In genomic region chr7:45118292-45118691, GRCh38 we compare ENCODE assay signal across 21 cellular contexts. TPM values are rescaled to one million over a fixed set of nuclear protein-coding genes. Genes with fewer than 3 reads are reported as not detected.
DNase-seq lines count a peak whose midpoint lies in the region; ATAC-seq, FAIRE-seq and TF ChIP-seq lines count a peak whose summit lies in the region.
"Had no signal": no experiment of that assay in that cellular context is flagged by ENCODE, and none has a peak within 500 bp of the region (broad histone marks: within the 10 kb centered on the region; RNA-seq: fewer than 3 reads in every experiment).

No MANE protein-coding gene starts in this region.

- TF ChIP-seq CTCF in HepG2 (CRISPR knock-in tag; IDR thresholded peaks at IDR 0.05): no peak
- TF ChIP-seq CTCF in right lobe of liver (IDR thresholded peaks at IDR 0.05): no peak
- no peak for TF ChIP-seq CTCF in sigmoid colon (IDR thresholded peaks at IDR 0.05)

- H3K27me3 ChIP-seq in HepG2 (ENCODE audit: control insufficient read depth in 1 of 2, insufficient read depth in 2 of 2, low read length in 2 of 2): peaks cover 0 to 11% of the 10 kb centered on the region in 2 experiments; a peak in 2 of 5 replicates
- H3K27me3 ChIP-seq in right lobe of liver: no peaks in the 10 kb centered on the region
- peaks cover 0 to 4% (median 0%) of the 10 kb centered on the region in 3 donors for H3K27me3 ChIP-seq in sigmoid colon
- H3K27me3 ChIP-seq: BE2C had no signal

- H3K9me3 ChIP-seq in HepG2 (ENCODE audit: low read length) (no peaks in the 10 kb centered on the region), right lobe of liver (no peaks in the 10 kb centered on the region), sigmoid colon (no peaks in the 10 kb centered on the region)
- H3K9me3 ChIP-seq: BE2C had no signal

- no peaks in the 10 kb centered on the region for H3K79me2 ChIP-seq in HepG2 (ENCODE audit: insufficient read depth, low read length)

- no peaks in the 10 kb centered on the region for H3K36me3 ChIP-seq in HepG2 (replicated peaks in 1 of 2; ENCODE audit: control insufficient read depth in 1 of 2, insufficient read depth in 2 of 2, low read length in 2 of 2)
- H3K36me3 ChIP-seq in right lobe of liver: no peaks in the 10 kb centered on the region
- H3K36me3 ChIP-seq in sigmoid colon: no peaks in the 10 kb centered on the region
- H3K36me3 ChIP-seq: BE2C had no signal

- TF ChIP-seq EP300 in HepG2 (IDR thresholded peaks at IDR 0.05; ENCODE audit: low read depth in 2 of 2, low read length in 2 of 2) (no peak), HepG2 (CRISPR knock-in tag; IDR thresholded peaks at IDR 0.05; ENCODE audit: borderline replicate concordance) (no peak), sigmoid colon (IDR thresholded peaks at IDR 0.05) (no peak)

- 71% methylated on average over 4 of the region's 4 CpGs for WGBS in HepG2 (ENCODE audit: low lambda C conversion rate)
- WGBS in right lobe of liver (ENCODE audit: insufficient coverage, low coverage, low lambda C conversion rate, missing lambda C conversion rate): 73% methylated on average over 4 of the region's 4 CpGs
- 83 to 84% methylated on average over 4 of the region's 4 CpGs for WGBS in sigmoid colon, 2 donors

- TF ChIP-seq POLR2A in HepG2 (IDR thresholded peaks at IDR 0.05; ENCODE audit: insufficient read depth in 1 of 2, low read depth in 2 of 2, low read length in 2 of 2) (no peak), right lobe of liver (IDR thresholded peaks at IDR 0.05) (no peak), sigmoid colon (IDR thresholded peaks at IDR 0.05) (no peak)

- no peak overlapping the region for H3K4me3 ChIP-seq in HepG2 (replicated peaks in 1 of 3; ENCODE audit: insufficient read depth in 1 of 3, low read depth in 2 of 3, low read length in 3 of 3)
- H3K4me3 ChIP-seq in right lobe of liver: no peak overlapping the region
- no peak overlapping the region for H3K4me3 ChIP-seq in sigmoid colon
- H3K4me3 ChIP-seq: GM12878 had no signal

- in situ Hi-C loops in HepG2 (cut with HindIII; ENCODE audit: extremely low pct_ligation_motif_present, low pct_unique_long_range_greater_than_20kb): no loop called here

- CTCF ChIA-PET in HepG2 (lab: Yijun Ruan, JAX; ENCODE audit: low intra/inter-chr PET ratio, low total read pairs): no interaction called here

- no peak overlapping the region for H3K9ac ChIP-seq in HepG2 (ENCODE audit: insufficient read depth, low read depth, low read length)

- intact Hi-C loops in HepG2 (cut with micrococcal nuclease; ENCODE audit: unreplicated experiment): no loop called here
- intact Hi-C loops in right lobe of liver (cut with DNase I): no loop called here
- intact Hi-C loops in sigmoid colon (cut with DNase I): loop anchor here (10.0 kb wide), 1 partner anchor 513 kb away; the partner anchor contains the start of gene OGDH

- TF ChIP-seq RAD21 in HepG2 (CRISPR knock-in tag; IDR thresholded peaks at IDR 0.05): no peak

- BruUV-seq in HepG2 (replicated peaks; lab: Mats Ljungman, UMichigan): no TSS peak

- no peak overlapping the region for H3K4me2 ChIP-seq in HepG2 (ENCODE audit: low read depth, low read length)

- peaks cover 12% of the 10 kb centered on the region for H3K4me1 ChIP-seq in HepG2 (ENCODE audit: insufficient read depth, low read length)
- no peaks in the 10 kb centered on the region for H3K4me1 ChIP-seq in right lobe of liver
- H3K4me1 ChIP-seq in sigmoid colon: no peaks in the 10 kb centered on the region
- H3K4me1 ChIP-seq: BE2C had no signal

- POLR2A ChIA-PET in HepG2 (lab: Yijun Ruan, JAX): no interaction called here

- no peak for ATAC-seq in HepG2
- no peak for ATAC-seq in right lobe of liver
- ATAC-seq: HCT116 had no signal

- DNase-seq in HepG2 (ENCODE audit: low spot score) (no peak), right lobe of liver (no peak), SW480 (ENCODE audit: low spot score) (peak; percentile 48), sigmoid colon (peak; percentile 40), NCI-H1436 treated with DMSO at 0.1 percent for 48 hours (lab: John Stamatoyannopoulos, UW) (no peak), midbrain (lab: John Stamatoyannopoulos, UW) (no peak)
- DNase-seq: ACHN; BE2C; CD4-positive, alpha-beta memory T cell; DMS 273 treated with DMSO at 0.1 percent for 48 hours; DND-41; EL; GOT3; H7; HFFc6 had no signal

- H3K27ac ChIP-seq in HepG2 (ENCODE audit: extremely low read length, insufficient read depth, low read length): no peak overlapping the region
- no peak overlapping the region for H3K27ac ChIP-seq in right lobe of liver
- H3K27ac ChIP-seq in sigmoid colon: no peak overlapping the region

- no peak for FAIRE-seq in HepG2 (lab: Jason Lieb, UNC)
- FAIRE-seq: A204.1, GM12878 had no signal

- H2AFZ ChIP-seq in HepG2 (ENCODE audit: low read length): no peak overlapping the region

- H4K20me1 ChIP-seq in HepG2 (ENCODE audit: insufficient read depth, low read length): no peaks in the 10 kb centered on the region

RNA-seq across cellular contexts. Expression of gene TBRG4, which starts 6.8 kb away (rescaled TPM):
- total RNA-seq in HepG2 (2016; rRNA removed; fragmentation: Illumina TruSeq; extraction: Trizol) (87.8 and 90.3 TPM in 2 replicates), right lobe of liver (10 to 100 TPM; 33.0 to 57.1 (median 41.7) TPM), sigmoid colon (10 to 100 TPM; 40.3 to 57.1 (median 46.8) TPM)
- 33.6 and 34.9 TPM in 2 replicates for total RNA-seq in HepG2 (2016; cell fraction: cytosol; rRNA removed; fragmentation: Illumina TruSeq; extraction: Trizol; ENCODE audit: low read depth)
- total RNA-seq in HepG2 (2016; cell fraction: insoluble cytoplasmic fraction; rRNA removed; fragmentation: Illumina TruSeq; extraction: Trizol): 87.0 and 89.8 TPM in 2 replicates
- 33.7 and 38.0 TPM in 2 replicates for total RNA-seq in HepG2 (2016; cell fraction: membrane; rRNA removed; fragmentation: Illumina TruSeq; extraction: Trizol)
- total RNA-seq in HepG2 (2016; cell fraction: nucleus; rRNA removed; fragmentation: Illumina TruSeq; extraction: Trizol): 82.0 and 84.8 TPM in 2 replicates
- polyA plus RNA-seq in HepG2 (2011; rRNA removed) (107 and 122 TPM in 2 replicates), sigmoid colon (10 to 100 TPM; 31.8 to 80.1 (median 44.6) TPM)
- 79.2 and 104 TPM in 2 replicates for polyA plus RNA-seq in HepG2 (2011; cell fraction: cytosol; rRNA removed)
- polyA plus RNA-seq in HepG2 (2011; cell fraction: nucleus; rRNA removed): 370 and 388 TPM in 2 replicates
- polyA plus RNA-seq in HepG2 (2012): 54.3 and 62.8 TPM in 2 replicates
- polyA plus RNA-seq in HepG2 (2016; cell fraction: cytosol; fragmentation: Illumina TruSeq; extraction: Trizol; ENCODE audit: low read depth): 11.2 and 11.7 TPM in 2 replicates
- 71.7 and 72.0 TPM in 2 replicates for polyA plus RNA-seq in HepG2 (2016; cell fraction: insoluble cytoplasmic fraction; fragmentation: Illumina TruSeq; extraction: Trizol; ENCODE audit: low read depth)
- polyA plus RNA-seq in HepG2 (2016; cell fraction: membrane; fragmentation: Illumina TruSeq; extraction: Trizol; ENCODE audit: low read depth): 17.4 and 18.6 TPM in 2 replicates
- 105 and 123 TPM in 2 replicates for polyA plus RNA-seq in HepG2 (2016; cell fraction: nucleus; fragmentation: Illumina TruSeq; extraction: Trizol; ENCODE audit: insufficient read depth, low read depth)
- 224 and 418 TPM in 2 replicates for polyA minus RNA-seq in HepG2 (2011; rRNA and poly(A)+ RNA removed; ENCODE audit: low replicate concordance)
- polyA minus RNA-seq in HepG2 (2011; cell fraction: cytosol; rRNA and poly(A)+ RNA removed): 56.5 and 63.0 TPM in 2 replicates
- 193 and 254 TPM in 2 replicates for polyA minus RNA-seq in HepG2 (2011; cell fraction: nucleus; rRNA and poly(A)+ RNA removed)

RNA-seq across cellular contexts. Expression of gene NACAD, which starts 29.5 kb away (rescaled TPM):
- 0.08 TPM in 1 of 2 replicates, not detected in the other for total RNA-seq in HepG2 (2016; rRNA removed; fragmentation: Illumina TruSeq; extraction: Trizol)
- not detected in 2 replicates for total RNA-seq in HepG2 (2016; cell fraction: cytosol; rRNA removed; fragmentation: Illumina TruSeq; extraction: Trizol; ENCODE audit: low read depth)
- total RNA-seq in HepG2 (2016; cell fraction: insoluble cytoplasmic fraction; rRNA removed; fragmentation: Illumina TruSeq; extraction: Trizol): 0.02 and 0.07 TPM in 2 replicates
- not detected in 2 replicates for total RNA-seq in HepG2 (2016; cell fraction: membrane; rRNA removed; fragmentation: Illumina TruSeq; extraction: Trizol)
- total RNA-seq in HepG2 (2016; cell fraction: nucleus; rRNA removed; fragmentation: Illumina TruSeq; extraction: Trizol): not detected in 2 replicates
- 0.04 and 0.07 TPM in 2 replicates for polyA plus RNA-seq in HepG2 (2011; rRNA removed)
- 0.04 and 0.06 TPM in 2 replicates for polyA plus RNA-seq in HepG2 (2011; cell fraction: cytosol; rRNA removed)
- polyA plus RNA-seq in HepG2 (2011; cell fraction: nucleus; rRNA removed): 0.45 and 0.54 TPM in 2 replicates
- polyA plus RNA-seq in HepG2 (2012): 0.54 and 0.63 TPM in 2 replicates
- not detected in 2 replicates for polyA plus RNA-seq in HepG2 (2016; cell fraction: cytosol; fragmentation: Illumina TruSeq; extraction: Trizol; ENCODE audit: low read depth)
- 0.08 TPM in 1 of 2 replicates, not detected in the other for polyA plus RNA-seq in HepG2 (2016; cell fraction: insoluble cytoplasmic fraction; fragmentation: Illumina TruSeq; extraction: Trizol; ENCODE audit: low read depth)
- polyA plus RNA-seq in HepG2 (2016; cell fraction: membrane; fragmentation: Illumina TruSeq; extraction: Trizol; ENCODE audit: low read depth): not detected in 2 replicates
- polyA plus RNA-seq in HepG2 (2016; cell fraction: nucleus; fragmentation: Illumina TruSeq; extraction: Trizol; ENCODE audit: insufficient read depth, low read depth): 0.15 and 0.89 TPM in 2 replicates
- polyA minus RNA-seq in HepG2 (2011; rRNA and poly(A)+ RNA removed; ENCODE audit: low replicate concordance): 0.05 TPM in 1 of 2 replicates, not detected in the other
- polyA minus RNA-seq in HepG2 (2011; cell fraction: cytosol; rRNA and poly(A)+ RNA removed): 0.09 and 0.20 TPM in 2 replicates
- polyA minus RNA-seq in HepG2 (2011; cell fraction: nucleus; rRNA and poly(A)+ RNA removed): 0.13 and 0.25 TPM in 2 replicates
- under 1 TPM in 5 of 6 experiments, not detected in 1; 0.09 to 0.42 (median 0.12) TPM for total RNA-seq in right lobe of liver
- 1 to 10 TPM; 3.2 to 8.9 (median 4.9) TPM for total RNA-seq in sigmoid colon
- polyA plus RNA-seq in sigmoid colon: 1 to 10 TPM in 1 of 3 donors, under 1 TPM in 2; 0.23 to 1.9 (median 0.60) TPM
- total RNA-seq: CD4-positive, alpha-beta memory T cell; G401; GM12878 had no signal
- polyA plus RNA-seq: CD14-positive monocyte; CD4-positive, alpha-beta memory T cell; GM12878; IgD-negative memory B cell had no signal

RNA-seq across cellular contexts. Expression of gene RAMP3, which starts 39.3 kb away (rescaled TPM):
- total RNA-seq in HepG2 (2016; rRNA removed; fragmentation: Illumina TruSeq; extraction: Trizol): not detected in 2 replicates
- not detected in 2 replicates for total RNA-seq in HepG2 (2016; cell fraction: cytosol; rRNA removed; fragmentation: Illumina TruSeq; extraction: Trizol; ENCODE audit: low read depth)
- not detected in 2 replicates for total RNA-seq in HepG2 (2016; cell fraction: insoluble cytoplasmic fraction; rRNA removed; fragmentation: Illumina TruSeq; extraction: Trizol)
- total RNA-seq in HepG2 (2016; cell fraction: membrane; rRNA removed; fragmentation: Illumina TruSeq; extraction: Trizol): not detected in 2 replicates
- total RNA-seq in HepG2 (2016; cell fraction: nucleus; rRNA removed; fragmentation: Illumina TruSeq; extraction: Trizol): not detected in 2 replicates
- polyA plus RNA-seq in HepG2 (2011; rRNA removed): not detected in 2 replicates
- polyA plus RNA-seq in HepG2 (2011; cell fraction: cytosol; rRNA removed): not detected in 2 replicates
- polyA plus RNA-seq in HepG2 (2011; cell fraction: nucleus; rRNA removed): not detected in 2 replicates
- polyA plus RNA-seq in HepG2 (2012): not detected in 2 replicates
- polyA plus RNA-seq in HepG2 (2016; cell fraction: cytosol; fragmentation: Illumina TruSeq; extraction: Trizol; ENCODE audit: low read depth): not detected in 2 replicates
- polyA plus RNA-seq in HepG2 (2016; cell fraction: insoluble cytoplasmic fraction; fragmentation: Illumina TruSeq; extraction: Trizol; ENCODE audit: low read depth): not detected in 2 replicates
- polyA plus RNA-seq in HepG2 (2016; cell fraction: membrane; fragmentation: Illumina TruSeq; extraction: Trizol; ENCODE audit: low read depth): not detected in 2 replicates
- not detected in 2 replicates for polyA plus RNA-seq in HepG2 (2016; cell fraction: nucleus; fragmentation: Illumina TruSeq; extraction: Trizol; ENCODE audit: insufficient read depth, low read depth)
- not detected in 2 replicates for polyA minus RNA-seq in HepG2 (2011; rRNA and poly(A)+ RNA removed; ENCODE audit: low replicate concordance)
- not detected in 2 replicates for polyA minus RNA-seq in HepG2 (2011; cell fraction: cytosol; rRNA and poly(A)+ RNA removed)
- polyA minus RNA-seq in HepG2 (2011; cell fraction: nucleus; rRNA and poly(A)+ RNA removed): not detected in 2 replicates
- total RNA-seq in right lobe of liver: 10 to 100 TPM in 4 of 6 experiments, 1 to 10 TPM in 2; 3.6 to 25.9 (median 23.4) TPM
- 10 to 100 TPM; 18.4 to 57.8 (median 33.7) TPM for total RNA-seq in sigmoid colon
- polyA plus RNA-seq in sigmoid colon: 10 to 100 TPM in 1 of 3 donors, 1 to 10 TPM in 2; 2.5 to 26.0 (median 4.8) TPM
- total RNA-seq: CD4-positive, alpha-beta memory T cell; G401; GM12878; HFFc6 had no signal
- polyA plus RNA-seq: CD14-positive monocyte, GM12878, IgD-negative memory B cell had no signal

Comparison
In these comparisons a context has a peak if more than half of its experiments do, and no peak if none do; other contexts are left out.
1. RNA of gene RAMP3, which starts 39.3 kb away (total RNA-seq): 18.4 to 57.8 TPM in sigmoid colon and 3.6 to 25.9 TPM in right lobe of liver; not detected in HepG2; every median in the first group is over 4 times any median in the second.
2. DNase-seq: peak in SW480 (single experiment) and sigmoid colon (single experiment); none in HepG2 (single experiment), right lobe of liver (0 of 3), NCI-H1436 treated with DMSO at 0.1 percent for 48 hours (single experiment) and midbrain (single experiment).